ENCODE assay signal across 21 cellular contexts in genomic region chr17:37532751-37533150, GRCh38.
"Had no signal": no experiment of that assay in that cellular context is flagged by ENCODE, and none has a peak within 500 bp of the region (broad histone marks: within the 10 kb centered on the region; RNA-seq: fewer than 3 reads in every experiment).

No MANE protein-coding gene starts in this region.

- H3K4me1 Mint-ChIP-seq: neural crest cell had no signal

- H3K9me3 Mint-ChIP-seq: neural crest cell; stimulated activated effector memory CD8-positive, alpha-beta T cell treated with anti-CD3 and anti-CD28 coated beads, Interleukin-12 subunit alpha, Interleukin-12 subunit beta, amount 100 ng/mL, for 72 hours had no signal

- ATAC-seq: gastrocnemius medialis; left cardiac atrium; left lung; naive thymus-derived CD4-positive, alpha-beta T cell; sciatic nerve; stimulated activated effector memory CD8-positive, alpha-beta T cell treated with anti-CD3 and anti-CD28 coated beads, Interleukin-12 subunit alpha, Interleukin-12 subunit beta, amount 100 ng/mL, for 72 hours; stimulated activated naive CD8-positive, alpha-beta T cell treated with anti-CD3 and anti-CD28 coated beads, Interleukin-15, Interleukin-2, amounts not matched to agents 100 U/mL and 50 U/mL, for 24 hours; upper lobe of right lung had no signal

- H3K4me3 Mint-ChIP-seq: naive thymus-derived CD4-positive, alpha-beta T cell; neural crest cell; stimulated activated effector memory CD8-positive, alpha-beta T cell treated with anti-CD3 and anti-CD28 coated beads, Interleukin-12 subunit alpha, Interleukin-12 subunit beta, amount 100 ng/mL, for 72 hours had no signal

- H3K27me3 Mint-ChIP-seq: naive thymus-derived CD4-positive, alpha-beta T cell had no signal

- DNase-seq: dermis blood vessel endothelial cell; effector memory CD4-positive, alpha-beta T cell; esophagus squamous epithelium; foreskin fibroblast; gastrocnemius medialis; head of caudate nucleus; left cardiac atrium; left lung; mesenchymal stem cell; midbrain; naive thymus-derived CD4-positive, alpha-beta T cell; stimulated activated CD4-positive, alpha-beta T cell treated with anti-CD3 and anti-CD28 coated beads, Interleukin-12 subunit alpha, Interleukin-12 subunit beta, amount 100 ng/mL, for 4 hours; stimulated activated CD4-positive, alpha-beta T cell treated with anti-CD3 and anti-CD28 coated beads, Interleukin-1b, Interleukin-23, amount 100 ng/mL, for 48 hours; stimulated activated CD4-positive, alpha-beta T cell treated with anti-CD3 and anti-CD28 coated beads, Interleukin-4, amount 100 ng/mL, for 24 hours; stimulated activated naive CD8-positive, alpha-beta T cell treated with anti-CD3 and anti-CD28 coated beads, Interleukin-15, Interleukin-2, amounts not matched to agents 100 U/mL and 50 U/mL, for 24 hours; transverse colon; upper lobe of right lung; uterus had no signal
